ENCODE assay signal across 8 cellular contexts in genomic region chr16:23453338-23454052, GRCh38. TPM values are rescaled to one million over a fixed set of nuclear protein-coding genes. Genes with fewer than 3 reads are reported as not detected.
DNase-seq lines count a peak whose midpoint lies in the region; ATAC-seq and TF ChIP-seq lines count a peak whose summit lies in the region.

No MANE protein-coding gene starts in this region.

- TF ChIP-seq POLR2A in thyroid gland (IDR thresholded peaks at IDR 0.05): no peak

- POLR2A ChIA-PET in activated CD4-positive, alpha-beta T cell treated with anti-CD3 and anti-CD28 coated beads for 36 hours (lab: Charles Lee): no interaction called here
- POLR2A ChIA-PET in activated naive CD8-positive, alpha-beta T cell treated with anti-CD3 and anti-CD28 coated beads, Interleukin-2, amount 10 ng/mL, durations not matched to agents 7 days and 5 days (lab: Charles Lee): interaction anchor here (1.3 to 1.6 kb wide), 2 partner anchors 56 to 104 kb away, joined by 3 to 4 read pairs; partner anchors contain the start of genes EARS2 and UBFD1

- H3K36me3 Mint-ChIP-seq in activated CD4-positive, alpha-beta T cell treated with anti-CD3 and anti-CD28 coated beads for 36 hours (ENCODE audit: low read depth): peaks cover 5% of the 10 kb centered on the region
- H3K36me3 Mint-ChIP-seq in activated naive CD8-positive, alpha-beta T cell treated with anti-CD3 and anti-CD28 coated beads, Interleukin-2, amount 10 ng/mL, durations not matched to agents 7 days and 5 days: peaks cover 1% of the 10 kb centered on the region

- H3K27ac Mint-ChIP-seq in activated CD4-positive, alpha-beta T cell treated with anti-CD3 and anti-CD28 coated beads for 36 hours: peak overlapping the region; percentile 93
- peak overlapping the region; percentile 78 for H3K27ac Mint-ChIP-seq in activated naive CD8-positive, alpha-beta T cell treated with anti-CD3 and anti-CD28 coated beads, Interleukin-2, amount 10 ng/mL, durations not matched to agents 7 days and 5 days

- no peaks in the 10 kb centered on the region for H3K9me3 Mint-ChIP-seq in activated CD4-positive, alpha-beta T cell treated with anti-CD3 and anti-CD28 coated beads for 36 hours (ENCODE audit: low read depth)
- H3K9me3 Mint-ChIP-seq in activated naive CD8-positive, alpha-beta T cell treated with anti-CD3 and anti-CD28 coated beads, Interleukin-2, amount 10 ng/mL, durations not matched to agents 7 days and 5 days: no peaks in the 10 kb centered on the region

- 54 to 56% methylated on average over 35 to 37 of the region's 37 CpGs for WGBS in thyroid gland, 2 donors

- H3K4me3 ChIP-seq in thyroid gland (replicated peaks in 1 of 3): peak overlapping the region; percentile 60 to 85 (median 77)

- no peak for ATAC-seq in activated CD4-positive, alpha-beta T cell treated with anti-CD3 and anti-CD28 coated beads for 36 hours
- ATAC-seq in activated naive CD8-positive, alpha-beta T cell treated with anti-CD3 and anti-CD28 coated beads, Interleukin-2, amount 10 ng/mL, durations not matched to agents 7 days and 5 days (ENCODE audit: low read depth): no peak
- peak; percentile 3 for ATAC-seq in left colon

- H3K27me3 Mint-ChIP-seq in activated CD4-positive, alpha-beta T cell treated with anti-CD3 and anti-CD28 coated beads for 36 hours: no peaks in the 10 kb centered on the region
- H3K27me3 Mint-ChIP-seq in activated naive CD8-positive, alpha-beta T cell treated with anti-CD3 and anti-CD28 coated beads, Interleukin-2, amount 10 ng/mL, durations not matched to agents 7 days and 5 days: no peaks in the 10 kb centered on the region

- no peaks in the 10 kb centered on the region for H3K36me3 ChIP-seq in thyroid gland

- TF ChIP-seq CTCF in thyroid gland (IDR thresholded peaks at IDR 0.05): no peak

- H3K4me1 ChIP-seq in thyroid gland: peaks cover 5 to 24% of the 10 kb centered on the region in 2 donors

- CTCF ChIA-PET in activated CD4-positive, alpha-beta T cell treated with anti-CD3 and anti-CD28 coated beads for 36 hours (lab: Charles Lee): interaction anchor here (3.1 kb wide), 1 partner anchor 18 kb away, joined by 28 read pairs; no protein-coding TSS in a partner anchor

- intact Hi-C loops in activated CD4-positive, alpha-beta T cell treated with anti-CD3 and anti-CD28 coated beads for 36 hours (cut with DNase I, micrococcal nuclease): loop anchor here in 1 of 2 experiments (1.0 to 2.0 kb wide), 5 partner anchors 57 to 225 kb away; partner anchors contain the start of genes DCTN5, EARS2, GGA2 and NDUFAB1
- intact Hi-C loops in left colon (cut with DNase I, micrococcal nuclease) (no loop called here), thyroid gland (cut with DNase I) (no loop called here)

- DNase-seq in activated CD4-positive, alpha-beta T cell treated with anti-CD3 and anti-CD28 coated beads for 36 hours: no peak
- DNase-seq in activated CD4-positive, alpha-beta T cell treated with anti-CD3 and anti-CD28 coated beads for 1 hour: no peak
- DNase-seq in activated naive CD8-positive, alpha-beta T cell treated with anti-CD3 and anti-CD28 coated beads, Interleukin-2, amount 10 ng/mL, durations not matched to agents 7 days and 5 days: no peak
- DNase-seq in left colon: no peak
- no peak for DNase-seq in thyroid gland
- no peak for DNase-seq in SKM-1 treated with dmso at 0.1 percent for 144 hours (lab: John Stamatoyannopoulos, UW; ENCODE audit: unreplicated experiment)
- DNase-seq in NCI-H226: no peak
- no peak for DNase-seq in epidermal melanocyte (ENCODE audit: insufficient read length, low spot score)

- peak overlapping the region; percentile 92 for H3K4me3 Mint-ChIP-seq in activated CD4-positive, alpha-beta T cell treated with anti-CD3 and anti-CD28 coated beads for 36 hours
- H3K4me3 Mint-ChIP-seq in activated naive CD8-positive, alpha-beta T cell treated with anti-CD3 and anti-CD28 coated beads, Interleukin-2, amount 10 ng/mL, durations not matched to agents 7 days and 5 days: peak overlapping the region; percentile 95

- H3K27ac ChIP-seq in thyroid gland: peak overlapping the region in 1 of 3 donors; percentile 85

- peaks cover 19% of the 10 kb centered on the region for H3K4me1 Mint-ChIP-seq in activated CD4-positive, alpha-beta T cell treated with anti-CD3 and anti-CD28 coated beads for 36 hours
- peaks cover 22% of the 10 kb centered on the region for H3K4me1 Mint-ChIP-seq in activated naive CD8-positive, alpha-beta T cell treated with anti-CD3 and anti-CD28 coated beads, Interleukin-2, amount 10 ng/mL, durations not matched to agents 7 days and 5 days

- H3K27me3 ChIP-seq in thyroid gland: no peaks in the 10 kb centered on the region

- no peaks in the 10 kb centered on the region for H3K9me3 ChIP-seq in thyroid gland

RNA-seq across cellular contexts. Expression of gene COG7, which starts 0.5 kb away (rescaled TPM):
- 10 to 100 TPM; 18.1 to 19.9 TPM for total RNA-seq in activated CD4-positive, alpha-beta T cell treated with anti-CD3 and anti-CD28 coated beads for 36 hours
- 10 to 100 TPM; 22.3 to 23.6 TPM for total RNA-seq in activated naive CD8-positive, alpha-beta T cell treated with anti-CD3 and anti-CD28 coated beads, Interleukin-2, amount 10 ng/mL, durations not matched to agents 7 days and 5 days
- total RNA-seq in left colon (10 to 100 TPM; 29.3 to 42.5 TPM), thyroid gland (10 to 100 TPM; 27.5 to 35.1 (median 30.8) TPM)

RNA-seq across cellular contexts. Expression of gene GGA2, which starts 56.8 kb away (rescaled TPM):
- total RNA-seq in activated CD4-positive, alpha-beta T cell treated with anti-CD3 and anti-CD28 coated beads for 36 hours: 100 to 1,000 TPM in 1 of 2 experiments, 10 to 100 TPM in 1; 86.7 to 114 TPM
- 100 to 1,000 TPM; 125 to 137 TPM for total RNA-seq in activated naive CD8-positive, alpha-beta T cell treated with anti-CD3 and anti-CD28 coated beads, Interleukin-2, amount 10 ng/mL, durations not matched to agents 7 days and 5 days
- total RNA-seq in left colon: 10 to 100 TPM; 42.6 to 45.3 TPM
- total RNA-seq in thyroid gland: 100 to 1,000 TPM; 103 to 190 (median 159) TPM
